In genomic region chr22:35708917-35709316, GRCh38 we compare ENCODE assay signal across 36 cellular contexts. TPM values are rescaled to one million over a fixed set of nuclear protein-coding genes. Genes with fewer than 3 reads are reported as not detected.
"Had no signal": no experiment of that assay in that cellular context is flagged by ENCODE, and none has a peak within 500 bp of the region (broad histone marks: within the 10 kb centered on the region; RNA-seq: fewer than 3 reads in every experiment).

No MANE protein-coding gene starts in this region.

- H3K27me3 ChIP-seq: ascending aorta, colonic mucosa, esophagus squamous epithelium, gastroesophageal sphincter, heart right ventricle had no signal

- H3K27ac ChIP-seq: adrenal gland, ascending aorta, colonic mucosa, epithelial cell of prostate, esophagus squamous epithelium, gastroesophageal sphincter, heart right ventricle, WERI-Rb-1 had no signal

- FAIRE-seq: bronchial epithelial cell, endometrium, endothelial cell of umbilical vein had no signal

- H3K4me1 ChIP-seq: adrenal gland, ascending aorta, colonic mucosa, esophagus squamous epithelium, gastroesophageal sphincter had no signal

- ATAC-seq: activated CD4-positive, CD25-positive, alpha-beta regulatory T cell treated with anti-CD3 and anti-CD28 coated beads, Interleukin-2, amount 50 U/mL, for 24 hours; activated CD8-positive, alpha-beta T cell treated with anti-CD3 and anti-CD28 coated beads for 36 hours; activated T-cell treated with anti-CD3 and anti-CD28 coated beads, Interleukin-2, amount 50 U/mL, for 4 hours; activated T-helper 17 cell treated with anti-CD3 and anti-CD28 coated beads, Interleukin-2, amount 50 U/mL, for 72 hours; gastroesophageal sphincter; T-helper 17 cell had no signal

- H3K4me3 ChIP-seq: adrenal gland, ascending aorta, colonic mucosa, esophagus squamous epithelium, gastroesophageal sphincter had no signal

- H3K9me3 ChIP-seq: adrenal gland, ascending aorta, colonic mucosa had no signal

- DNase-seq: activated B cell treated with CpG ODN at 0.5 μM for 24 hours; activated CD4-positive, alpha-beta T cell treated with anti-CD3 and anti-CD28 coated beads for 48 hours; activated CD4-positive, alpha-beta T cell treated with anti-CD3 and anti-CD28 coated beads, Interleukin-2, amount 50 U/mL, for 1 hour; activated CD4-positive, alpha-beta T cell treated with anti-CD3 and anti-CD28 coated beads, Interleukin-2, amount 50 U/mL, for 48 hours; activated CD8-positive, alpha-beta memory T cell treated with anti-CD3 and anti-CD28 coated beads for 24 hours; activated CD8-positive, alpha-beta T cell treated with anti-CD3 and anti-CD28 coated beads for 36 hours; activated effector memory CD4-positive, alpha-beta T cell treated with Interleukin-2 at 50 U/mL for 16 hours; activated gamma-delta T cell treated with Interleukin-2 at 50 U/mL for 16 hours; activated naive CD4-positive, alpha-beta T cell treated with anti-CD3 and anti-CD28 coated beads, Interleukin-2, amount 50 U/mL, for 16 hours; activated naive CD4-positive, alpha-beta T cell treated with Interleukin-2 at 50 U/mL for 16 hours; activated T-cell treated with anti-CD3 and anti-CD28 coated beads, Interleukin-2, amount 50 U/mL, for 4 hours; adrenal gland; caudate nucleus; cerebellar nuclear complex; colonic mucosa; effector CD8-positive, alpha-beta T cell; esophagus squamous epithelium; foreskin melanocyte; heart right ventricle; T-helper 1 cell; T-helper 17 cell; T1000; WERI-Rb-1 had no signal

- H3K36me3 ChIP-seq: adrenal gland, ascending aorta, colonic mucosa, esophagus squamous epithelium, gastroesophageal sphincter, heart right ventricle, WERI-Rb-1 had no signal

RNA-seq across cellular contexts. Expression of gene APOL5, which starts 8.8 kb away (rescaled TPM):
- total RNA-seq: activated B cell treated with CpG ODN at 0.5 μM for 24 hours; activated CD8-positive, alpha-beta T cell treated with anti-CD3 and anti-CD28 coated beads for 36 hours; activated T-cell treated with anti-CD3 and anti-CD28 coated beads, Interleukin-2, amount 50 U/mL, for 4 hours; activated T-helper 17 cell treated with anti-CD3 and anti-CD28 coated beads, Interleukin-2, amount 50 U/mL, for 72 hours; adrenal gland; ascending aorta; bronchial epithelial cell; colonic mucosa; dermis microvascular lymphatic vessel endothelial cell; endothelial cell of umbilical vein; esophagus squamous epithelium; fibroblast of lung; fibroblast of villous mesenchyme; gastroesophageal sphincter; glomerular endothelial cell; heart right ventricle; T-helper 17 cell had no signal
- polyA plus RNA-seq: adrenal gland, endothelial cell of umbilical vein, esophagus had no signal
